Comparison of ENCODE assay signal across 2 cellular contexts in genomic region chr12:55923648-55924047, GRCh38. TPM values are rescaled to one million over a fixed set of nuclear protein-coding genes. Genes with fewer than 3 reads are reported as not detected.
"Had no signal": no experiment of that assay in that cellular context is flagged by ENCODE, and none has a peak within 500 bp of the region (broad histone marks: within the 10 kb centered on the region; RNA-seq: fewer than 3 reads in every experiment).

No MANE protein-coding gene starts in this region.

RNA-seq across cellular contexts. Expression of gene PMEL, which starts 42.2 kb away (rescaled TPM):
- total RNA-seq: mononuclear cell; naive thymus-derived CD8-positive, alpha-beta T cell had no signal
